ENCODE assay signal across 28 cellular contexts in the genomic region with DNA sequence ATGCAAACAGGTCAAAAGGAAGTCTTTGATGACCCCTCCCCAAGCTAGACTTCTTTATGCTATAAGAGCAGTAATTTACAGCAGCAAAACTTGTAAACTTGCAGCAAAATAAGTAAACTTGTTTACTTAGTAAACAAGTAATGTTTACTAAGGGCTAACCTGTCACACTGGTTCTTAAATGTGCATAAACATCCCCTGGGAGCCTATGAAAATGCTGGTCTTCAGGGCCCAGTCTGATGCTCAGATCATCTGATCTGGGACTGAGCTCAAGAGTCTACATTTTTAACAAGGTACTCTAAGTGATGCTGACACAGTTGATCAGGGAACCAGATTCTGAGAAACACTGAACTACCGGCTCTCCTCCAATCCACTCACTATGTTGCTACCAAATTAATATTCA.
"Had no signal": no experiment of that assay in that cellular context is flagged by ENCODE, and none has a peak within 500 bp of the region (broad histone marks: within the 10 kb centered on the region; RNA-seq: fewer than 3 reads in every experiment).

No MANE protein-coding gene starts in this region.

- H3K36me3 Mint-ChIP-seq: activated CD4-positive, alpha-beta memory T cell treated with anti-CD3 and anti-CD28 coated beads for 36 hours; activated CD8-positive, alpha-beta memory T cell treated with anti-CD3 and anti-CD28 coated beads, Interleukin-2, amount 10 ng/mL, durations not matched to agents 7 days and 5 days; activated naive CD4-positive, alpha-beta T cell treated with anti-CD3 and anti-CD28 coated beads, Interleukin-2, amount 50 U/mL, for 24 hours; activated naive CD8-positive, alpha-beta T cell treated with anti-CD3 and anti-CD28 coated beads for 36 hours; brain had no signal

- H3K9me3 Mint-ChIP-seq: activated CD4-positive, alpha-beta memory T cell treated with anti-CD3 and anti-CD28 coated beads for 36 hours; activated CD4-positive, alpha-beta T cell treated with anti-CD3 and anti-CD28 coated beads, Interleukin-2, amount 10 ng/mL, durations not matched to agents 24 days and 14 days; activated naive CD4-positive, alpha-beta T cell treated with anti-CD3 and anti-CD28 coated beads for 36 hours; activated naive CD4-positive, alpha-beta T cell treated with anti-CD3 and anti-CD28 coated beads, Interleukin-2, amount 50 U/mL, for 24 hours; activated naive CD8-positive, alpha-beta T cell treated with anti-CD3 and anti-CD28 coated beads for 36 hours; activated T-helper 1 cell treated with anti-CD3 and anti-CD28 coated beads, Interleukin-12 subunit alpha, Interleukin-12 subunit beta, Interleukin-2, Interleukin-4 antibody, amounts not matched to agents 30 ng/mL and 10 ng/mL and 1 ng/mL, durations not matched to agents 14 hours and 24 hours and 36 hours; activated T-helper 2 cell treated with anti-CD3 and anti-CD28 coated beads, Interferon-gamma antibody, Interleukin-2, Interleukin-4, amounts not matched to agents 10 μg/mL and 5 μg/mL and 100 μg/mL, durations not matched to agents 14 hours and 24 hours and 36 hours; effector memory CD8-positive, alpha-beta T cell had no signal

- H3K9me3 ChIP-seq: ascending aorta, esophagus muscularis mucosa, gastrocnemius medialis, heart right ventricle had no signal

- H3K4me1 Mint-ChIP-seq: activated CD4-positive, alpha-beta T cell treated with anti-CD3 and anti-CD28 coated beads, Interleukin-2, amount 10 ng/mL, durations not matched to agents 24 days and 14 days had no signal

- H3K4me3 ChIP-seq: ascending aorta, esophagus muscularis mucosa, gastrocnemius medialis, heart right ventricle had no signal

- ATAC-seq: activated CD4-positive, alpha-beta T cell treated with anti-CD3 and anti-CD28 coated beads for 36 hours; activated CD8-positive, alpha-beta memory T cell treated with anti-CD3 and anti-CD28 coated beads, Interleukin-2, amount 10 ng/mL, durations not matched to agents 7 days and 5 days; activated CD8-positive, alpha-beta T cell treated with anti-CD3 and anti-CD28 coated beads, Interleukin-2, amount 10 ng/mL, durations not matched to agents 7 days and 5 days; effector memory CD8-positive, alpha-beta T cell; foreskin keratinocyte; gastrocnemius medialis; heart right ventricle had no signal

- H3K4me1 ChIP-seq: ascending aorta, esophagus muscularis mucosa, foreskin keratinocyte, gastrocnemius medialis had no signal

- DNase-seq: activated CD4-positive, alpha-beta memory T cell treated with anti-CD3 and anti-CD28 coated beads for 36 hours; activated CD4-positive, alpha-beta T cell treated with anti-CD3 and anti-CD28 coated beads for 36 hours; activated CD4-positive, alpha-beta T cell treated with anti-CD3 and anti-CD28 coated beads, Interleukin-2, amount 10 ng/mL, durations not matched to agents 24 days and 14 days; activated CD4-positive, CD25-positive, alpha-beta regulatory T cell; activated CD4-positive, CD25-positive, alpha-beta regulatory T cell treated with anti-CD3 and anti-CD28 coated beads, Interleukin-2, amount 50 U/mL, for 72 hours; activated CD8-positive, alpha-beta memory T cell treated with anti-CD3 and anti-CD28 coated beads, Interleukin-2, amount 10 ng/mL, durations not matched to agents 7 days and 5 days; activated CD8-positive, alpha-beta memory T cell treated with anti-CD3 and anti-CD28 coated beads, Interleukin-2, amount 50 U/mL, for 4 hours; activated CD8-positive, alpha-beta T cell treated with anti-CD3 and anti-CD28 coated beads, Interleukin-2, amount 10 ng/mL, durations not matched to agents 7 days and 5 days; activated effector memory CD4-positive, alpha-beta T cell treated with anti-CD3 and anti-CD28 coated beads, Interleukin-2, amount 50 U/mL, for 16 hours; activated naive CD4-positive, alpha-beta T cell treated with anti-CD3 and anti-CD28 coated beads for 36 hours; activated naive CD8-positive, alpha-beta T cell treated with anti-CD3 and anti-CD28 coated beads for 36 hours; activated T-cell treated with anti-CD3 and anti-CD28 coated beads, Interleukin-2, amount 50 U/mL, for 1 hour; activated T-cell treated with anti-CD3 and anti-CD28 coated beads, Interleukin-2, amount 50 U/mL, for 48 hours; cortex of kidney; dermis blood vessel endothelial cell; effector CD4-positive, alpha-beta T cell; effector memory CD8-positive, alpha-beta T cell; erythroblast; foreskin keratinocyte; gastrocnemius medialis; heart right ventricle; T-helper 9 cell had no signal

- H3K27ac Mint-ChIP-seq: activated CD4-positive, alpha-beta memory T cell treated with anti-CD3 and anti-CD28 coated beads for 36 hours; activated CD4-positive, alpha-beta T cell treated with anti-CD3 and anti-CD28 coated beads for 36 hours; activated CD4-positive, alpha-beta T cell treated with anti-CD3 and anti-CD28 coated beads, Interleukin-2, amount 10 ng/mL, durations not matched to agents 24 days and 14 days; activated CD8-positive, alpha-beta memory T cell treated with anti-CD3 and anti-CD28 coated beads, Interleukin-2, amount 10 ng/mL, durations not matched to agents 7 days and 5 days; activated CD8-positive, alpha-beta T cell treated with anti-CD3 and anti-CD28 coated beads, Interleukin-2, amount 10 ng/mL, durations not matched to agents 7 days and 5 days; activated naive CD4-positive, alpha-beta T cell treated with anti-CD3 and anti-CD28 coated beads for 36 hours; activated naive CD4-positive, alpha-beta T cell treated with anti-CD3 and anti-CD28 coated beads, Interleukin-2, amount 50 U/mL, for 24 hours; activated naive CD8-positive, alpha-beta T cell treated with anti-CD3 and anti-CD28 coated beads for 36 hours; activated T-helper 1 cell treated with anti-CD3 and anti-CD28 coated beads, Interleukin-12 subunit alpha, Interleukin-12 subunit beta, Interleukin-2, Interleukin-4 antibody, amounts not matched to agents 30 ng/mL and 10 ng/mL and 1 ng/mL, durations not matched to agents 14 hours and 24 hours and 36 hours; activated T-helper 2 cell treated with anti-CD3 and anti-CD28 coated beads, Interferon-gamma antibody, Interleukin-2, Interleukin-4, amounts not matched to agents 10 μg/mL and 5 μg/mL and 100 μg/mL, durations not matched to agents 14 hours and 24 hours and 36 hours; brain had no signal

- H3K36me3 ChIP-seq: ascending aorta, esophagus muscularis mucosa, gastrocnemius medialis, heart right ventricle had no signal

- H3K27ac ChIP-seq: ascending aorta, esophagus muscularis mucosa, foreskin keratinocyte, gastrocnemius medialis, heart right ventricle had no signal

- H3K27me3 Mint-ChIP-seq: activated naive CD8-positive, alpha-beta T cell treated with anti-CD3 and anti-CD28 coated beads for 36 hours had no signal

- H3K27me3 ChIP-seq: ascending aorta, foreskin keratinocyte had no signal

- H3K4me3 Mint-ChIP-seq: activated CD4-positive, alpha-beta memory T cell treated with anti-CD3 and anti-CD28 coated beads for 36 hours; activated CD4-positive, alpha-beta T cell treated with anti-CD3 and anti-CD28 coated beads for 36 hours; activated CD4-positive, alpha-beta T cell treated with anti-CD3 and anti-CD28 coated beads, Interleukin-2, amount 10 ng/mL, durations not matched to agents 24 days and 14 days; activated CD8-positive, alpha-beta memory T cell treated with anti-CD3 and anti-CD28 coated beads, Interleukin-2, amount 10 ng/mL, durations not matched to agents 7 days and 5 days; activated CD8-positive, alpha-beta T cell treated with anti-CD3 and anti-CD28 coated beads, Interleukin-2, amount 10 ng/mL, durations not matched to agents 7 days and 5 days; activated naive CD4-positive, alpha-beta T cell treated with anti-CD3 and anti-CD28 coated beads for 36 hours; activated naive CD4-positive, alpha-beta T cell treated with anti-CD3 and anti-CD28 coated beads, Interleukin-2, amount 50 U/mL, for 24 hours; activated naive CD8-positive, alpha-beta T cell treated with anti-CD3 and anti-CD28 coated beads for 36 hours; activated T-helper 1 cell treated with anti-CD3 and anti-CD28 coated beads, Interleukin-12 subunit alpha, Interleukin-12 subunit beta, Interleukin-2, Interleukin-4 antibody, amounts not matched to agents 30 ng/mL and 10 ng/mL and 1 ng/mL, durations not matched to agents 14 hours and 24 hours and 36 hours; brain; effector memory CD8-positive, alpha-beta T cell had no signal
